ENCODE assay signal across 8 cellular contexts in genomic region chr19:50325310-50326100, GRCh38. TPM values are rescaled to one million over a fixed set of nuclear protein-coding genes. Genes with fewer than 3 reads are reported as not detected.
DNase-seq lines count a peak whose midpoint lies in the region; ATAC-seq lines count a peak whose summit lies in the region.

No MANE protein-coding gene starts in this region.

- no peak overlapping the region for H3K27ac Mint-ChIP-seq in activated naive CD4-positive, alpha-beta T cell treated with anti-CD3 and anti-CD28 coated beads, Interleukin-2, amount 10 ng/mL, durations not matched to agents 7 days and 5 days

- H3K4me3 Mint-ChIP-seq in activated naive CD4-positive, alpha-beta T cell treated with anti-CD3 and anti-CD28 coated beads, Interleukin-2, amount 10 ng/mL, durations not matched to agents 7 days and 5 days: peak overlapping the region; percentile 46

- H3K27me3 ChIP-seq in skeletal muscle tissue (ENCODE audit: control insufficient read depth in 3 of 3, insufficient read depth in 3 of 3, low read length in 3 of 3): peaks cover 14 to 24% (median 19%) of the 10 kb centered on the region in 3 donors

- peaks cover 42% of the 10 kb centered on the region for H3K4me1 Mint-ChIP-seq in activated naive CD4-positive, alpha-beta T cell treated with anti-CD3 and anti-CD28 coated beads, Interleukin-2, amount 10 ng/mL, durations not matched to agents 7 days and 5 days

- peak overlapping the region in 2 of 3 donors; percentile 12 to 38 for H3K4me3 ChIP-seq in skeletal muscle tissue (ENCODE audit: low read length in 3 of 3)

- ATAC-seq in HG03432 (IDR thresholded peaks at IDR 0.05; ENCODE audit: unreplicated experiment): no peak

- H3K4me1 ChIP-seq in skeletal muscle tissue (ENCODE audit: control insufficient read depth in 3 of 3, insufficient read depth in 3 of 3, low read length in 3 of 3): peaks cover 25 to 32% (median 27%) of the 10 kb centered on the region in 3 donors

- peaks cover 18% of the 10 kb centered on the region for H3K36me3 Mint-ChIP-seq in activated naive CD4-positive, alpha-beta T cell treated with anti-CD3 and anti-CD28 coated beads, Interleukin-2, amount 10 ng/mL, durations not matched to agents 7 days and 5 days

- H3K9me3 ChIP-seq in skeletal muscle tissue (ENCODE audit: control insufficient read depth in 3 of 3, low read length in 3 of 3): no peaks in the 10 kb centered on the region

- DNase-seq in Daoy (ENCODE audit: low read depth) (peak; percentile 87), NCI-H1092 treated with DMSO at 0.1 percent for 48 hours (lab: John Stamatoyannopoulos, UW) (peak; percentile 86), SK-N-DZ (ENCODE audit: low spot score) (peak; percentile 88), hepatic stellate cell (ENCODE audit: low spot score) (peak; percentile 97), mesenteric fat pad (ENCODE audit: low spot score) (no peak)
- DNase-seq in activated naive CD4-positive, alpha-beta T cell treated with anti-CD3 and anti-CD28 coated beads, Interleukin-2, amount 10 ng/mL, durations not matched to agents 7 days and 5 days: peak; percentile 77

- H3K9ac ChIP-seq in skeletal muscle tissue (ENCODE audit: low read depth in 1 of 3, low read length in 3 of 3): no peak overlapping the region

- H3K27me3 Mint-ChIP-seq in activated naive CD4-positive, alpha-beta T cell treated with anti-CD3 and anti-CD28 coated beads, Interleukin-2, amount 10 ng/mL, durations not matched to agents 7 days and 5 days: peaks cover 56% of the 10 kb centered on the region

- H3K27ac ChIP-seq in skeletal muscle tissue (ENCODE audit: low read depth, low read length): no peak overlapping the region

- peaks cover 8% of the 10 kb centered on the region for H3K9me3 Mint-ChIP-seq in activated naive CD4-positive, alpha-beta T cell treated with anti-CD3 and anti-CD28 coated beads, Interleukin-2, amount 10 ng/mL, durations not matched to agents 7 days and 5 days

- CTCF ChIA-PET in activated naive CD4-positive, alpha-beta T cell treated with anti-CD3 and anti-CD28 coated beads, Interleukin-2, amount 10 ng/mL, durations not matched to agents 7 days and 5 days (lab: Charles Lee): no interaction called here

- no peaks in the 10 kb centered on the region for H3K36me3 ChIP-seq in skeletal muscle tissue (ENCODE audit: control insufficient read depth in 3 of 3, insufficient read depth in 3 of 3, low read length in 3 of 3)

RNA-seq across cellular contexts. Expression of gene KCNC3, which starts 3.7 kb away (rescaled TPM):
- total RNA-seq in Daoy (2014; rRNA removed; shearing (Covaris generic)): 0.06 and 0.15 TPM in 2 replicates
- polyA plus RNA-seq in SK-N-DZ (2014; cell fraction: cytosol; rRNA removed): 0.42 and 0.51 TPM in 2 replicates
- 1.4 and 3.0 TPM in 2 replicates for polyA plus RNA-seq in SK-N-DZ (2014; cell fraction: nucleus; rRNA removed)
- total RNA-seq in skeletal muscle tissue: under 0.01 TPM
- 1.6 TPM for total RNA-seq in mesenteric fat pad

RNA-seq across cellular contexts. Expression of gene NAPSA, which starts 39.9 kb away (rescaled TPM):
- total RNA-seq in Daoy (2014; rRNA removed; shearing (Covaris generic)): not detected in 2 replicates
- polyA plus RNA-seq in SK-N-DZ (2014; cell fraction: cytosol; rRNA removed): 0.17 and 0.82 TPM in 2 replicates
- 3.5 and 5.4 TPM in 2 replicates for polyA plus RNA-seq in SK-N-DZ (2014; cell fraction: nucleus; rRNA removed)
- total RNA-seq in skeletal muscle tissue (not detected), mesenteric fat pad (0.22 TPM)

RNA-seq across cellular contexts. Expression of gene NR1H2, which starts 50.8 kb away (rescaled TPM):
- 61.1 and 77.3 TPM in 2 replicates for total RNA-seq in Daoy (2014; rRNA removed; shearing (Covaris generic))
- polyA plus RNA-seq in SK-N-DZ (2014; cell fraction: cytosol; rRNA removed): 13.1 and 19.1 TPM in 2 replicates
- polyA plus RNA-seq in SK-N-DZ (2014; cell fraction: nucleus; rRNA removed): 33.6 and 35.6 TPM in 2 replicates
- 32.9 TPM for total RNA-seq in skeletal muscle tissue
- 68.7 TPM for total RNA-seq in mesenteric fat pad

RNA-seq across cellular contexts. Expression of gene POLD1, which starts 58.6 kb away (rescaled TPM):
- total RNA-seq in Daoy (2014; rRNA removed; shearing (Covaris generic)): 84.5 and 99.5 TPM in 2 replicates
- 65.9 and 70.0 TPM in 2 replicates for polyA plus RNA-seq in SK-N-DZ (2014; cell fraction: cytosol; rRNA removed)
- polyA plus RNA-seq in SK-N-DZ (2014; cell fraction: nucleus; rRNA removed): 216 and 252 TPM in 2 replicates
- total RNA-seq in skeletal muscle tissue (19.8 TPM), mesenteric fat pad (13.9 TPM)
